8 cellular contexts compared by ENCODE assay signal in the genomic region with DNA sequence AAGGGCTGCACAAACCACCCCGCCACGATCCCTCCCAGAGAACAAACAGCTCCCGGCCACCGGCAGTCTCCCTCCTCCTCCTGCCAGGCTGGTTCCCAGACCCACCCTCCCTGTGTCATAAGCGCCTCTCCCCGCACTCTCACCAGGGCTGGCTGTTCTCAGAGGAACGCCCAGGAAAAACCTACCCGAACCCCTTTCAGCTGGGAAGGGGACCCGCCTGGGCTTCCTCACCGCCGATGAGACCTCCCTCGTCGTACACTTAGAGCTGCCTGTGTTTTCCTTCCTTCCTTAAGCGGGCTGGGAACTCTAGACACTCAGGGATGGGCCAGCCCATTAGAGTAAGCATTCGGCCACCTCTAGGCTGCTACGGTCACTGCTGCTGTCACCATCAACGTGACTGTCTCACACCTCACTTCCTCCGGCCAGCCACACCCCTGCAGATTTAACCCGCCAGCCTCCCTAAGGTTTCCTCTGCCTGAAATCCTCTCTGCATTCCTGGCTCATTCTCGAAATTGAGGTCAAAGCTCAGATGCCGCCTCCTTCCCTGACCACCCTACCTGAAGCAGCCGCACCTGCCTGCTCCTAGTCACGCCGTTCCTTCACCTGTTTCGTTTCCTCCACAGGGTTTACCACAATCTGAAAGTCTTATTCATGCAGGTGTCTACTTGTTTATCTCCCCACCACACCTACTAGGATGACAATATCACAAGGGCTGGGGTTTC. TPM values are rescaled to one million over a fixed set of nuclear protein-coding genes. Genes with fewer than 3 reads are reported as not detected.
DNase-seq lines count a peak whose midpoint lies in the region; ATAC-seq, FAIRE-seq and TF ChIP-seq lines count a peak whose summit lies in the region.

No MANE protein-coding gene starts in this region.

- TF ChIP-seq CTCF in IMR-90 (conservative IDR thresholded peaks at IDR 0.05; ENCODE audit: low read depth, low read length) (no peak), body of pancreas (IDR thresholded peaks at IDR 0.05) (peak in 1 of 7 experiments; percentile 5), right lobe of liver (IDR thresholded peaks at IDR 0.05) (no peak), esophagus muscularis mucosa (IDR thresholded peaks at IDR 0.05) (no peak)

- no peaks in the 10 kb centered on the region for H3K36me3 ChIP-seq in IMR-90 (ENCODE audit: control insufficient read depth, insufficient read depth, low read length)
- no peaks in the 10 kb centered on the region for H3K36me3 ChIP-seq in body of pancreas (replicated peaks in 1 of 2; ENCODE audit: insufficient read depth in 1 of 2, low read depth in 2 of 2)
- H3K36me3 ChIP-seq in right lobe of liver = no peaks in the 10 kb centered on the region
- no peaks in the 10 kb centered on the region for H3K36me3 ChIP-seq in esophagus muscularis mucosa

- H2AK5ac ChIP-seq in IMR-90 (ENCODE audit: low read depth, low read length) = no peak overlapping the region

- H2AK9ac ChIP-seq in IMR-90 (replicated peaks; ENCODE audit: low read depth, low read length, poor library complexity) = peak overlapping the region; percentile 57

- DNase-seq in DMS53 (lab: John Stamatoyannopoulos, UW) (peak; percentile 87), IMR-90 (no peak), body of pancreas (peak; percentile 47 to 69 (median 64)), right lobe of liver (no peak), RCC 7860 (ENCODE audit: low spot score) (no peak), GM12892 (ENCODE audit: insufficient read length) (no peak), esophagus muscularis mucosa (ENCODE audit: extremely low spot score) (no peak)

- H4K5ac ChIP-seq in IMR-90 (ENCODE audit: low read depth, low read length) = no peak overlapping the region

- no peaks in the 10 kb centered on the region for H3K9me1 ChIP-seq in IMR-90 (ENCODE audit: insufficient read depth, low read length)

- CTCF ChIA-PET in IMR-90 (lab: Yijun Ruan, JAX) = no interaction called here

- POLR2A ChIA-PET in IMR-90 (lab: Charles Lee; ENCODE audit: unreplicated experiment) = no interaction called here

- TF ChIP-seq EP300 in esophagus muscularis mucosa (IDR thresholded peaks at IDR 0.05) = no peak

- H3K79me1 ChIP-seq in IMR-90 (ENCODE audit: low read depth in 1 of 2, low read length in 2 of 2) = no peaks in the 10 kb centered on the region

- H3K27ac ChIP-seq in IMR-90 (ENCODE audit: insufficient read depth, low read length) = no peak overlapping the region
- peak overlapping the region; percentile 54 to 77 (median 75) for H3K27ac ChIP-seq in body of pancreas
- no peak overlapping the region for H3K27ac ChIP-seq in right lobe of liver
- H3K27ac ChIP-seq in esophagus muscularis mucosa (replicated peaks in 1 of 4) = no peak overlapping the region

- WGBS in IMR-90 (ENCODE audit: extremely low coverage in 2 of 2, insufficient read length in 1 of 2), 2 experiments = 4% methylated on average over 4 of the region's 25 CpGs; no CpG with 5 or more reads in 1 of the 2 experiments
- 2 to 3% methylated on average over 19 to 25 of the region's 25 CpGs for WGBS in body of pancreas, 2 donors
- WGBS in right lobe of liver (ENCODE audit: insufficient coverage, low coverage, low lambda C conversion rate, missing lambda C conversion rate) = 17% methylated on average over 8 of the region's 25 CpGs
- 9% methylated on average over 24 of the region's 25 CpGs for WGBS in esophagus muscularis mucosa

- no peak overlapping the region for H2BK5ac ChIP-seq in IMR-90 (ENCODE audit: low read depth, low read length, poor library complexity, severe bottlenecking)

- H2BK20ac ChIP-seq in IMR-90 (ENCODE audit: low read depth, low read length) = no peak overlapping the region

- no peak overlapping the region for H3K18ac ChIP-seq in IMR-90 (ENCODE audit: low read depth, low read length)

- H2AFZ ChIP-seq in IMR-90 (replicated peaks; ENCODE audit: low read length, poor library complexity) = peak overlapping the region; percentile 12

- intact Hi-C loops in IMR-90 (cut with micrococcal nuclease) (loop anchor here (10.0 kb wide), 1 partner anchor 594 kb away; a partner anchor contains a TSS), body of pancreas (cut with DNase I) (no loop called here), right lobe of liver (cut with DNase I) (no loop called here), esophagus muscularis mucosa (cut with DNase I) (no loop called here)

- TF ChIP-seq RAD21 in IMR-90 (IDR thresholded peaks at IDR 0.05; ENCODE audit: low read length) = no peak

- no peak overlapping the region for H4K91ac ChIP-seq in IMR-90 (ENCODE audit: insufficient read depth, low read depth, low read length)

- H3K9me3 ChIP-seq in IMR-90 (ENCODE audit: control insufficient read depth, insufficient read depth, low read length) (peaks cover 3% of the 10 kb centered on the region), body of pancreas (no peaks in the 10 kb centered on the region), right lobe of liver (no peaks in the 10 kb centered on the region), esophagus muscularis mucosa (peaks cover 0 to 7% (median 1%) of the 10 kb centered on the region in 4 donors)

- H3K14ac ChIP-seq in IMR-90 (replicated peaks; ENCODE audit: low read depth, low read length) = no peak overlapping the region

- H3K56ac ChIP-seq in IMR-90 (ENCODE audit: extremely low read depth, insufficient read depth, low read length) = no peak overlapping the region

- 0 out of 2 replicates have a peak overlapping the region, but pooled peaks have one; percentile 12 for H3K23ac ChIP-seq in IMR-90 (ENCODE audit: low read depth, low read length)

- no peak overlapping the region for H3K4ac ChIP-seq in IMR-90 (ENCODE audit: low read depth, low read length)

- TF ChIP-seq POLR2A in IMR-90 (IDR thresholded peaks at IDR 0.05; ENCODE audit: low read depth, low read length) (no peak), body of pancreas (IDR thresholded peaks at IDR 0.05) (peak; percentile 6 to 67 (median 66)), right lobe of liver (IDR thresholded peaks at IDR 0.05) (no peak), GM12892 (IDR thresholded peaks at IDR 0.05; ENCODE audit: low read depth, low read length) (no peak), esophagus muscularis mucosa (IDR thresholded peaks at IDR 0.05; ENCODE audit: low read depth) (no peak)

- no peak overlapping the region for H2BK15ac ChIP-seq in IMR-90 (ENCODE audit: low read depth, low read length)

- no peak overlapping the region for H2BK120ac ChIP-seq in IMR-90 (ENCODE audit: low read depth, low read length)

- H3K27me3 ChIP-seq in IMR-90 (ENCODE audit: control insufficient read depth, insufficient read depth, low read length) (peaks cover 26% of the 10 kb centered on the region), body of pancreas (no peaks in the 10 kb centered on the region), right lobe of liver (no peaks in the 10 kb centered on the region), esophagus muscularis mucosa (peaks cover 0 to 86% (median 30%) of the 10 kb centered on the region in 4 donors)

- H3K4me3 ChIP-seq in IMR-90 (ENCODE audit: insufficient read depth, low read depth, low read length) (peak overlapping the region; percentile 15; the same call in 1 of the 2 replicates), body of pancreas (no peak overlapping the region), right lobe of liver (no peak overlapping the region), esophagus muscularis mucosa (peak overlapping the region in 1 of 4 donors; percentile 24)

- no peak overlapping the region for H4K8ac ChIP-seq in IMR-90 (ENCODE audit: low read depth in 2 of 2, low read length in 2 of 2)

- H3K9ac ChIP-seq in IMR-90 (ENCODE audit: low read depth, low read length) = no peak overlapping the region

- H4K20me1 ChIP-seq in IMR-90 (ENCODE audit: insufficient read depth, low read length) = no peaks in the 10 kb centered on the region

- H3K4me1 ChIP-seq in IMR-90 (ENCODE audit: control insufficient read depth, insufficient read depth, low read length) = peaks cover 5% of the 10 kb centered on the region; the same call in 1 of the 2 replicates
- peaks cover 18% of the 10 kb centered on the region for H3K4me1 ChIP-seq in body of pancreas
- no peaks in the 10 kb centered on the region for H3K4me1 ChIP-seq in right lobe of liver
- peaks cover 0 to 15% (median 10%) of the 10 kb centered on the region in 4 donors for H3K4me1 ChIP-seq in esophagus muscularis mucosa

- no TSS peak for BruUV-seq in IMR-90 (replicated peaks; lab: Mats Ljungman, UMichigan)

- ATAC-seq in IMR-90 (ENCODE audit: low read depth) (peak; percentile 57), body of pancreas (peak; percentile 86), right lobe of liver (peak in 3 of 4 donors; percentile 42 to 59 (median 43)), HG03025 (IDR thresholded peaks at IDR 0.05; ENCODE audit: low FRiP score, unreplicated experiment) (no peak)

- in situ Hi-C loops in IMR-90 (cut with MboI; ENCODE audit: low sequenced_read_pairs) = no loop called here

- dilution Hi-C loops in IMR-90 (cut with HindIII; ENCODE audit: low sequenced_read_pairs, unreplicated experiment) = no loop called here

- FAIRE-seq in RCC 7860 (lab: Jason Lieb, UNC) = no peak
- no peak for FAIRE-seq in GM12892 (lab: Jason Lieb, UNC)

- peak overlapping the region; percentile 75 for H3K4me2 ChIP-seq in IMR-90 (ENCODE audit: low read depth, low read length)

RNA-seq across cellular contexts. Expression of a gene that starts 6.3 kb away (rescaled TPM):
- total RNA-seq in IMR-90 (2012; rRNA removed) = 7.5 and 8.3 TPM in 2 replicates
- polyA plus RNA-seq in IMR-90 (2012; rRNA removed) = 6.9 and 7.8 TPM in 2 replicates
- polyA plus RNA-seq in IMR-90 (2012; cell fraction: cytosol; rRNA removed) = 4.2 and 7.7 TPM in 2 replicates
- polyA plus RNA-seq in IMR-90 (2012; cell fraction: nucleus; rRNA removed; ENCODE audit: low replicate concordance) = 14.8 and 17.0 TPM in 2 replicates
- total RNA-seq in body of pancreas = 10 to 100 TPM; 18.4 to 20.4 TPM
- 10 to 100 TPM in 4 of 6 experiments, 1 to 10 TPM in 2; 7.7 to 16.8 (median 12.1) TPM for total RNA-seq in right lobe of liver
- polyA plus RNA-seq in GM12892 (2012; ENCODE audit: missing spikeins) = 6.9 TPM
- 10 to 100 TPM; 11.1 to 16.4 (median 12.3) TPM for total RNA-seq in esophagus muscularis mucosa

RNA-seq across cellular contexts. Expression of a gene that starts 6.4 kb away (rescaled TPM):
- total RNA-seq in IMR-90 (2012; rRNA removed) = 0.90 and 1.9 TPM in 2 replicates
- polyA plus RNA-seq in IMR-90 (2012; rRNA removed) = 2.9 and 3.1 TPM in 2 replicates
- polyA plus RNA-seq in IMR-90 (2012; cell fraction: cytosol; rRNA removed) = 2.5 and 8.1 TPM in 2 replicates
- polyA plus RNA-seq in IMR-90 (2012; cell fraction: nucleus; rRNA removed; ENCODE audit: low replicate concordance) = 6.8 and 7.4 TPM in 2 replicates
- total RNA-seq in body of pancreas = 10 to 100 TPM; 22.1 to 23.3 TPM
- total RNA-seq in right lobe of liver = 1 to 10 TPM in 4 of 6 experiments, under 1 TPM in 2; 0.49 to 2.4 (median 1.2) TPM
- 0.64 TPM for polyA plus RNA-seq in GM12892 (2012; ENCODE audit: missing spikeins)
- 1 to 10 TPM; 1.0 to 8.7 (median 1.2) TPM for total RNA-seq in esophagus muscularis mucosa

RNA-seq across cellular contexts. Expression of a gene that starts 31.2 kb away (rescaled TPM):
- total RNA-seq in IMR-90 (2012; rRNA removed) = not detected in 2 replicates
- polyA plus RNA-seq in IMR-90 (2012; rRNA removed) = 0.03 TPM in 1 of 2 replicates, not detected in the other
- not detected in 2 replicates for polyA plus RNA-seq in IMR-90 (2012; cell fraction: cytosol; rRNA removed)
- polyA plus RNA-seq in IMR-90 (2012; cell fraction: nucleus; rRNA removed; ENCODE audit: low replicate concordance) = 0.05 and 0.07 TPM in 2 replicates
- under 1 TPM in 1 of 2 donors, not detected in 1; 0.78 TPM for total RNA-seq in body of pancreas
- total RNA-seq in right lobe of liver = under 1 TPM in 2 of 6 experiments, not detected in 4; 0.33 to 0.42 TPM
- polyA plus RNA-seq in GM12892 (2012; ENCODE audit: missing spikeins) = 1.3 TPM
- under 1 TPM in 2 of 4 donors, not detected in 2; 0.13 to 0.29 TPM for total RNA-seq in esophagus muscularis mucosa

RNA-seq across cellular contexts. Expression of a gene that starts 48.1 kb away (rescaled TPM):
- total RNA-seq in IMR-90 (2012; rRNA removed) (21.1 and 21.5 TPM in 2 replicates), body of pancreas (100 to 1,000 TPM in 1 of 2 donors, 10 to 100 TPM in 1; 81.2 to 135 TPM), right lobe of liver (10 to 100 TPM; 35.6 to 48.1 (median 41.7) TPM), esophagus muscularis mucosa (100 to 1,000 TPM; 257 to 451 (median 351) TPM)
- 81.4 and 104 TPM in 2 replicates for polyA plus RNA-seq in IMR-90 (2012; rRNA removed)
- polyA plus RNA-seq in IMR-90 (2012; cell fraction: cytosol; rRNA removed) = 43.7 and 62.1 TPM in 2 replicates
- polyA plus RNA-seq in IMR-90 (2012; cell fraction: nucleus; rRNA removed; ENCODE audit: low replicate concordance) = 542 and 869 TPM in 2 replicates
- 30.1 TPM for polyA plus RNA-seq in GM12892 (2012; ENCODE audit: missing spikeins)

Comparison
In these comparisons a context has a peak if more than half of its experiments do, and no peak if none do; other contexts are left out.
1. DNase-seq: peak in DMS53 (single experiment) and body of pancreas (4 of 4); none in IMR-90 (single experiment), right lobe of liver (0 of 3), RCC 7860 (single experiment), GM12892 (single experiment) and esophagus muscularis mucosa (single experiment).
2. H3K27ac ChIP-seq: peak in body of pancreas (4 of 4); none in IMR-90 (single experiment), right lobe of liver (0 of 3) and esophagus muscularis mucosa (0 of 4).
3. POLR2A ChIP-seq: peak in body of pancreas (3 of 3); none in IMR-90 (single experiment), right lobe of liver (single experiment), GM12892 (single experiment) and esophagus muscularis mucosa (single experiment).